18 cellular contexts compared by ENCODE assay signal in the genomic region with DNA sequence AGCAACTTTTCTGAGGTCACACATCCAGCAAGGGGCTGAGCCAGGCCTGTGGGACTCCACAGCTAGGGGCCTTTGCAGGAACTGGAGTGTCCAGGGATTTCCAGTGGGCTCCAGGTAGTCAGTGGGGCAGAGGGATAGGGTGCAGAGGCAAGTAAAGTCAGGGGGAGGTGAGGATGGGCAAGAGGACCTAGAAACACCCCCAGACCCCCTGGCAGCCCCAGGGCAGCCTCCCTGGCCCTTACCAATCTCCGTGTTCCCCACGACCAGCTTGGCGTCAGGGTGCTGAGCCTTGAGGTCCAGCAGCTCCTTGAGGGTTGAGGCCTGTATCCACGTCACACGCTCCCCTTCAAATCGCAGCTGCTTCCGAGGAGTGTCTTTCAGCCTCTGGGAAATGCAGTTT. TPM values are rescaled to one million over a fixed set of nuclear protein-coding genes. Genes with fewer than 3 reads are reported as not detected.
DNase-seq lines count a peak whose midpoint lies in the region; ATAC-seq and TF ChIP-seq lines count a peak whose summit lies in the region.
"Had no signal": no experiment of that assay in that cellular context is flagged by ENCODE, and none has a peak within 500 bp of the region (broad histone marks: within the 10 kb centered on the region; RNA-seq: fewer than 3 reads in every experiment).

No MANE protein-coding gene starts in this region.

- H3K36me3 Mint-ChIP-seq in HFFc6 (ENCODE audit: low read depth) (no peaks in the 10 kb centered on the region), MCF 10A (ENCODE audit: insufficient read depth, unreplicated experiment) (peaks cover 33% of the 10 kb centered on the region)
- H3K36me3 Mint-ChIP-seq: CD14-positive monocyte; CD8-positive, alpha-beta memory T cell had no signal

- H3K27ac ChIP-seq in esophagus muscularis mucosa (replicated peaks in 1 of 4): no peak overlapping the region
- H3K27ac ChIP-seq in right atrium auricular region: no peak overlapping the region

- intact Hi-C loops in MCF 10A (cut with micrococcal nuclease): no loop called here
- intact Hi-C loops in esophagus muscularis mucosa (cut with DNase I): no loop called here

- H3K27me3 ChIP-seq in esophagus muscularis mucosa (peaks cover 0 to 4% (median 0%) of the 10 kb centered on the region in 4 donors), right atrium auricular region (no peaks in the 10 kb centered on the region)

- POLR2A ChIA-PET in MCF 10A (lab: Yijun Ruan, JAX): interaction anchor here (0.8 to 5.0 kb wide), 3 partner anchors 16 to 668 kb away, joined by 3 to 36 read pairs (median 5); partner anchors contain the start of gene XDH

- H3K4me1 ChIP-seq in esophagus muscularis mucosa: no peaks in the 10 kb centered on the region
- no peaks in the 10 kb centered on the region for H3K4me1 ChIP-seq in right atrium auricular region

- DNase-seq in HFFc6 (no peak), MCF 10A (ENCODE audit: unreplicated experiment) (no peak), esophagus muscularis mucosa (ENCODE audit: extremely low spot score) (peak; percentile 88), kidney tubule cell (ENCODE audit: low spot score) (no peak), right atrium auricular region (ENCODE audit: low spot score) (no peak)
- DNase-seq: CD8-positive, alpha-beta memory T cell; DMS79 treated with DMSO at 0.1 percent for 48 hours; KBM-7; MM.1S; NCI-H2029 treated with DMSO at 0.1 percent for 48 hours; NCI-H446 treated with DMSO at 0.1 percent for 48 hours; SIG-M5 had no signal

- no TSS peak for BruUV-seq in MCF 10A (replicated peaks; lab: Mats Ljungman, UMichigan)

- H3K27ac Mint-ChIP-seq in HFFc6 (peak overlapping the region; percentile 100), MCF 10A (ENCODE audit: low read depth, unreplicated experiment) (peak overlapping the region; percentile 99)
- H3K27ac Mint-ChIP-seq: CD8-positive, alpha-beta memory T cell had no signal

- ATAC-seq in HG02938 (IDR thresholded peaks at IDR 0.05; ENCODE audit: unreplicated experiment): no peak
- no peak for ATAC-seq in HG02970 (IDR thresholded peaks at IDR 0.05; ENCODE audit: low FRiP score, unreplicated experiment)
- ATAC-seq: HCT116, Panc1 had no signal

- TF ChIP-seq EP300 in esophagus muscularis mucosa (IDR thresholded peaks at IDR 0.05): no peak

- H3K4me3 Mint-ChIP-seq in HFFc6 (no peak overlapping the region), MCF 10A (ENCODE audit: unreplicated experiment) (no peak overlapping the region)
- H3K4me3 Mint-ChIP-seq: CD14-positive monocyte; CD8-positive, alpha-beta memory T cell had no signal

- CTCF ChIA-PET in MCF 10A (lab: Yijun Ruan, JAX): interaction anchor here (1.5 to 3.7 kb wide), 5 partner anchors 10 to 675 kb away, joined by 4 to 11 read pairs (median 7); partner anchors contain the start of gene XDH

- H3K36me3 ChIP-seq in esophagus muscularis mucosa: no peaks in the 10 kb centered on the region
- H3K36me3 ChIP-seq in right atrium auricular region: no peaks in the 10 kb centered on the region

- 82% methylated on average over 7 of the region's 7 CpGs for WGBS in esophagus muscularis mucosa

- TF ChIP-seq CTCF in HFFc6 (IDR thresholded peaks at IDR 0.05) (no peak), MCF 10A (IDR thresholded peaks at IDR 0.05; ENCODE audit: unreplicated experiment) (no peak), esophagus muscularis mucosa (IDR thresholded peaks at IDR 0.05) (no peak), right atrium auricular region (IDR thresholded peaks at IDR 0.05) (no peak)

- H3K9me3 ChIP-seq in esophagus muscularis mucosa: no peaks in the 10 kb centered on the region
- H3K9me3 ChIP-seq in right atrium auricular region: no peaks in the 10 kb centered on the region
- H3K9me3 ChIP-seq: SK-N-SH had no signal

- TF ChIP-seq POLR2A in esophagus muscularis mucosa (IDR thresholded peaks at IDR 0.05; ENCODE audit: low read depth): no peak

- H3K9me3 Mint-ChIP-seq in HFFc6 (no peaks in the 10 kb centered on the region), MCF 10A (ENCODE audit: unreplicated experiment) (no peaks in the 10 kb centered on the region)
- H3K9me3 Mint-ChIP-seq: CD8-positive, alpha-beta memory T cell had no signal

- no peak overlapping the region for H3K4me3 ChIP-seq in esophagus muscularis mucosa
- no peak overlapping the region for H3K4me3 ChIP-seq in right atrium auricular region

- H3K27me3 Mint-ChIP-seq in HFFc6 (ENCODE audit: insufficient read depth) (peaks cover 2% of the 10 kb centered on the region), MCF 10A (ENCODE audit: insufficient read depth, unreplicated experiment) (no peaks in the 10 kb centered on the region)

- H3K4me1 Mint-ChIP-seq in HFFc6 (ENCODE audit: low read depth): peaks cover 96% of the 10 kb centered on the region
- peaks cover 43% of the 10 kb centered on the region for H3K4me1 Mint-ChIP-seq in MCF 10A (ENCODE audit: insufficient read depth, unreplicated experiment)
- H3K4me1 Mint-ChIP-seq: CD8-positive, alpha-beta memory T cell had no signal

RNA-seq across cellular contexts. Expression of gene XDH, which starts 28.4 kb away (rescaled TPM):
- 1 to 10 TPM in 5 of 6 experiments, under 1 TPM in 1; 0.88 to 2.0 (median 1.5) TPM for total RNA-seq in HFFc6 (2021; fragmentation: NEBNext Ultra II Directional; extraction: Animal tissue kit (Norgen Biotek cat#: 25700))
- total RNA-seq in MCF 10A (2022): 29.3 and 47.5 TPM in 2 replicates
- under 1 TPM in 1 of 4 donors, not detected in 3; 0.17 TPM for total RNA-seq in esophagus muscularis mucosa
- not detected for total RNA-seq in right atrium auricular region
- total RNA-seq: CD8-positive, alpha-beta memory T cell had no signal
